Comparison of ENCODE assay signal across 20 cellular contexts in genomic region chr13:30019648-30020626, GRCh38.
DNase-seq lines count a peak whose midpoint lies in the region; ATAC-seq, FAIRE-seq and TF ChIP-seq lines count a peak whose summit lies in the region.
"Had no signal": no experiment of that assay in that cellular context is flagged by ENCODE, and none has a peak within 500 bp of the region (broad histone marks: within the 10 kb centered on the region; RNA-seq: fewer than 3 reads in every experiment).

No MANE protein-coding gene starts in this region.

- H3K27me3 Mint-ChIP-seq in astrocyte (ENCODE audit: low read depth, unreplicated experiment) (no peaks in the 10 kb centered on the region), progenitor cell of endocrine pancreas (peaks cover 2% of the 10 kb centered on the region)
- peaks cover 11% of the 10 kb centered on the region in 2 donors for H3K27me3 Mint-ChIP-seq in stimulated activated naive B cell treated with anti-CD40 and anti-IgM and Interleukin-4, amounts not matched to agents 10 μg/mL and 1 μg/mL and 100 μg/mL, for 72 hours

- H3K36me3 ChIP-seq in HEK293 (ENCODE audit: control insufficient read depth in 2 of 2, insufficient read depth in 1 of 2, low read length in 2 of 2) (no peaks in the 10 kb centered on the region), astrocyte (ENCODE audit: insufficient read depth, low read length) (no peaks in the 10 kb centered on the region), iPS-18a (ENCODE audit: control insufficient read depth, low read depth, low read length) (no peaks in the 10 kb centered on the region), gastrocnemius medialis (no peaks in the 10 kb centered on the region)

- no peak for TF ChIP-seq CTCF in HEK293 (tag by site-specific recombination; IDR thresholded peaks at IDR 0.05)
- no peak for TF ChIP-seq CTCF in astrocyte (IDR thresholded peaks at IDR 0.05; ENCODE audit: insufficient read depth, low read depth, low read length)
- TF ChIP-seq CTCF in progenitor cell of endocrine pancreas (IDR thresholded peaks at IDR 0.05; ENCODE audit: unreplicated experiment) = no peak
- TF ChIP-seq CTCF in gastrocnemius medialis (IDR thresholded peaks at IDR 0.05 in 4 of 5, conservative IDR thresholded peaks at IDR 0.05 in 1 of 5) = no peak

- POLR2A ChIA-PET in HEK293 (lab: Yijun Ruan, JAX) = interaction anchor here (0.5 kb wide), 1 partner anchor 544 kb away, joined by 7 read pairs; no protein-coding TSS in a partner anchor

- H3K36me3 Mint-ChIP-seq in astrocyte (ENCODE audit: low read depth, unreplicated experiment) (no peaks in the 10 kb centered on the region), progenitor cell of endocrine pancreas (ENCODE audit: insufficient read depth) (no peaks in the 10 kb centered on the region)
- no peaks in the 10 kb centered on the region for H3K36me3 Mint-ChIP-seq in stimulated activated naive B cell treated with anti-CD40 and anti-IgM and Interleukin-4, amounts not matched to agents 10 μg/mL and 1 μg/mL and 100 μg/mL, for 72 hours
- H3K36me3 Mint-ChIP-seq: natural killer cell; stimulated activated memory B cell treated with anti-CD40 and anti-IgM and Interleukin-4, amounts not matched to agents 10 μg/mL and 1 μg/mL and 100 μg/mL, for 72 hours had no signal

- intact Hi-C loops in gastrocnemius medialis (cut with DNase I; ENCODE audit: low total_unique reads) = no loop called here

- peak overlapping the region; percentile 3 for H3K27ac Mint-ChIP-seq in astrocyte (ENCODE audit: unreplicated experiment)
- peak overlapping the region; percentile 65 for H3K27ac Mint-ChIP-seq in progenitor cell of endocrine pancreas
- H3K27ac Mint-ChIP-seq in stimulated activated naive B cell treated with anti-CD40 and anti-IgM and Interleukin-4, amounts not matched to agents 10 μg/mL and 1 μg/mL and 100 μg/mL, for 72 hours = no peak overlapping the region
- H3K27ac Mint-ChIP-seq: natural killer cell; stimulated activated memory B cell treated with anti-CD40 and anti-IgM and Interleukin-4, amounts not matched to agents 10 μg/mL and 1 μg/mL and 100 μg/mL, for 72 hours had no signal

- H3K4me3 Mint-ChIP-seq in astrocyte (ENCODE audit: unreplicated experiment) = no peak overlapping the region
- no peak overlapping the region for H3K4me3 Mint-ChIP-seq in progenitor cell of endocrine pancreas (ENCODE audit: low read depth)
- H3K4me3 Mint-ChIP-seq in stimulated activated naive B cell treated with anti-CD40 and anti-IgM and Interleukin-4, amounts not matched to agents 10 μg/mL and 1 μg/mL and 100 μg/mL, for 72 hours = no peak overlapping the region
- H3K4me3 Mint-ChIP-seq: natural killer cell; stimulated activated memory B cell treated with anti-CD40 and anti-IgM and Interleukin-4, amounts not matched to agents 10 μg/mL and 1 μg/mL and 100 μg/mL, for 72 hours had no signal

- H3K4me1 ChIP-seq in HEK293 (ENCODE audit: control insufficient read depth, insufficient read depth, low read length) = no peaks in the 10 kb centered on the region
- peaks cover 14% of the 10 kb centered on the region for H3K4me1 ChIP-seq in astrocyte (ENCODE audit: insufficient read depth, low read length)
- peaks cover 29% of the 10 kb centered on the region for H3K4me1 ChIP-seq in iPS-18a (ENCODE audit: control insufficient read depth, low read depth, low read length)
- no peaks in the 10 kb centered on the region for H3K4me1 ChIP-seq in gastrocnemius medialis

- H3K9me3 Mint-ChIP-seq in astrocyte (ENCODE audit: unreplicated experiment) = no peaks in the 10 kb centered on the region
- H3K9me3 Mint-ChIP-seq in progenitor cell of endocrine pancreas (ENCODE audit: low read depth) = no peaks in the 10 kb centered on the region
- no peaks in the 10 kb centered on the region for H3K9me3 Mint-ChIP-seq in stimulated activated naive B cell treated with anti-CD40 and anti-IgM and Interleukin-4, amounts not matched to agents 10 μg/mL and 1 μg/mL and 100 μg/mL, for 72 hours
- H3K9me3 Mint-ChIP-seq: natural killer cell; stimulated activated memory B cell treated with anti-CD40 and anti-IgM and Interleukin-4, amounts not matched to agents 10 μg/mL and 1 μg/mL and 100 μg/mL, for 72 hours had no signal

- no peaks in the 10 kb centered on the region for H3K9me3 ChIP-seq in HEK293 (ENCODE audit: control insufficient read depth, insufficient read depth, low read depth, low read length)
- no peaks in the 10 kb centered on the region for H3K9me3 ChIP-seq in astrocyte (ENCODE audit: insufficient read depth, low read depth, low read length)
- H3K9me3 ChIP-seq in iPS-18a (ENCODE audit: control insufficient read depth, low read depth, low read length) = no peaks in the 10 kb centered on the region
- no peaks in the 10 kb centered on the region for H3K9me3 ChIP-seq in gastrocnemius medialis

- H3K4me1 Mint-ChIP-seq in astrocyte (ENCODE audit: low read depth, unreplicated experiment) (peaks cover 17% of the 10 kb centered on the region), progenitor cell of endocrine pancreas (ENCODE audit: low read depth) (peaks cover 29% of the 10 kb centered on the region)
- peaks cover 0 to 2% of the 10 kb centered on the region in 2 donors for H3K4me1 Mint-ChIP-seq in stimulated activated naive B cell treated with anti-CD40 and anti-IgM and Interleukin-4, amounts not matched to agents 10 μg/mL and 1 μg/mL and 100 μg/mL, for 72 hours
- H3K4me1 Mint-ChIP-seq: natural killer cell; stimulated activated memory B cell treated with anti-CD40 and anti-IgM and Interleukin-4, amounts not matched to agents 10 μg/mL and 1 μg/mL and 100 μg/mL, for 72 hours had no signal

- H3K4me2 ChIP-seq in astrocyte (ENCODE audit: low read length) = no peak overlapping the region

- CTCF ChIA-PET in HEK293 (lab: Yijun Ruan, JAX) = interaction anchor here (0.6 to 0.7 kb wide), 2 partner anchors 173 to 267 kb away, joined by 3 read pairs; no protein-coding TSS in a partner anchor

- no peak overlapping the region for H3K4me3 ChIP-seq in HEK293 (ENCODE audit: low read depth, low read length)
- H3K4me3 ChIP-seq in astrocyte (ENCODE audit: insufficient read depth, low read depth, low read length) = no peak overlapping the region
- no peak overlapping the region for H3K4me3 ChIP-seq in iPS-18a (ENCODE audit: low read length)
- no peak overlapping the region for H3K4me3 ChIP-seq in gastrocnemius medialis
- H3K4me3 ChIP-seq: skin epidermis had no signal

- FAIRE-seq in astrocyte (lab: Jason Lieb, UNC) (no peak), GM12891 (lab: Jason Lieb, UNC) (no peak)
- FAIRE-seq: GM18507, HepG2 had no signal

- no peak for TF ChIP-seq POLR2A in gastrocnemius medialis (IDR thresholded peaks at IDR 0.05)
- no peak for TF ChIP-seq POLR2A in GM12891 (IDR thresholded peaks at IDR 0.05; ENCODE audit: low read depth, low read length)

- H2AFZ ChIP-seq in astrocyte (ENCODE audit: low read depth, low read length) = peak overlapping the region; percentile 9

- no peak overlapping the region for H3K9ac ChIP-seq in astrocyte (ENCODE audit: low read length)
- peak overlapping the region; percentile 38 for H3K9ac ChIP-seq in iPS-18a (ENCODE audit: low read length)

- H3K27me3 ChIP-seq in astrocyte (ENCODE audit: insufficient read depth, low read length) = no peaks in the 10 kb centered on the region
- no peaks in the 10 kb centered on the region for H3K27me3 ChIP-seq in iPS-18a (ENCODE audit: control insufficient read depth, insufficient read depth, low read length)
- H3K27me3 ChIP-seq in gastrocnemius medialis = no peaks in the 10 kb centered on the region

- in situ Hi-C loops in gastrocnemius medialis (cut with MboI; ENCODE audit: low sequenced_read_pairs in 4 of 4) = no loop called here

- no peaks in the 10 kb centered on the region for H3K79me2 ChIP-seq in astrocyte (ENCODE audit: insufficient read depth, low read length)

- no peak overlapping the region for H3K27ac ChIP-seq in HEK293 (ENCODE audit: extremely low read depth, low read depth, low read length)
- H3K27ac ChIP-seq in astrocyte (ENCODE audit: low read depth, low read length) = no peak overlapping the region
- H3K27ac ChIP-seq in iPS-18a (ENCODE audit: low read length) = no peak overlapping the region
- H3K27ac ChIP-seq in gastrocnemius medialis = no peak overlapping the region
- H3K27ac ChIP-seq: skin epidermis had no signal

- DNase-seq in astrocyte (ENCODE audit: low read depth) (no peak), progenitor cell of endocrine pancreas (ENCODE audit: low spot score, unreplicated experiment) (no peak), gastrocnemius medialis (no peak), GM12891 (ENCODE audit: insufficient read length, low spot score) (no peak), COLO829 (ENCODE audit: low spot score) (no peak)
- no peak for DNase-seq in stimulated activated naive B cell treated with anti-CD40 and anti-IgM and Interleukin-4, amounts not matched to agents 10 μg/mL and 1 μg/mL and 100 μg/mL, for 72 hours
- DNase-seq: activated CD4-positive, alpha-beta T cell treated with anti-CD3 and anti-CD28 coated beads for 48 hours; activated naive CD4-positive, alpha-beta T cell treated with anti-CD3 and anti-CD28 coated beads, Interleukin-2, amount 50 U/mL, for 16 hours; cerebellar nuclear complex; hippocampal formation; natural killer cell; NCI-H446; SIG-M5; T-helper 1 cell had no signal

- no peaks in the 10 kb centered on the region for H4K20me1 ChIP-seq in astrocyte (ENCODE audit: insufficient read depth, low read length)

- ATAC-seq in gastrocnemius medialis = no peak
- ATAC-seq in stimulated activated naive B cell treated with anti-CD40 and anti-IgM and Interleukin-4, amounts not matched to agents 10 μg/mL and 1 μg/mL and 100 μg/mL, for 72 hours (replicated peaks) = no peak
- ATAC-seq: HepG2; natural killer cell; stimulated activated memory B cell treated with anti-CD40 and anti-IgM and Interleukin-4, amounts not matched to agents 10 μg/mL and 1 μg/mL and 100 μg/mL, for 72 hours had no signal

TF ChIP-seq in HEK293, 187 proteins besides CTCF, POLR2A, EP300 and RAD21:
- TF ChIP-seq ZNF112 (tag by site-specific recombination; IDR thresholded peaks at IDR 0.05) (no peak), ZNF501 (tag by site-specific recombination; IDR thresholded peaks at IDR 0.05) (no peak), EGR2 (tag by site-specific recombination; IDR thresholded peaks at IDR 0.05; ENCODE audit: low read depth) (peak; percentile 85), ZFHX2 (tag by site-specific recombination; conservative IDR thresholded peaks at IDR 0.05) (peak; percentile 78)

TF ChIP-seq in GM12891, 5 proteins besides CTCF, POLR2A, EP300 and RAD21:
- no peak for TF ChIP-seq PAX5 (IDR thresholded peaks at IDR 0.05; ENCODE audit: insufficient read depth, low read length, severe bottlenecking)
- no peak for TF ChIP-seq TAF1 (IDR thresholded peaks at IDR 0.05; ENCODE audit: low read depth, low read length)
- TF ChIP-seq POU2F2 (IDR thresholded peaks at IDR 0.05; ENCODE audit: low read depth, low read length) = no peak
- TF ChIP-seq POLR2AphosphoS5 (IDR thresholded peaks at IDR 0.05; ENCODE audit: low read depth, low read length) = no peak
- TF ChIP-seq SPI1 (IDR thresholded peaks at IDR 0.05; ENCODE audit: low read depth, low read length) = no peak
